20 cellular contexts compared by ENCODE assay signal in the genomic region with DNA sequence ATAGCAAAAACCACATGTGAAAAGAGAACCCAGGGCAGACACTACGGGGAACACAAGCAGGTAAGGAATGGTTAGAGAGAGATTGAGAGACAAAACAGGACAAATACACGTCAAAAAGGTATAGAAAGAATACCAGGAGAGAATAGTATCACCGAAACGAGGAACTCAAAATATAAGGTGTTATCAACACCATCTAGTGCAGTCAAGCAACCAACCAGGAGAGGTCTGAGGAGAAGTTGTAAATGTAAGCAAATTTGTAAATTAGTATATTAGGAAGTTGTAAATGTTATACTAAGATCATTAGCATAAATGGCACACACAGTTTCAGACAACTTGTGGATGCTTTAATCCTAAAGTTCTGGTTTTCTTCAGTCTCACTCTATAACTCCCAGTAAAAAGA.
"Had no signal": no experiment of that assay in that cellular context is flagged by ENCODE, and none has a peak within 500 bp of the region (broad histone marks: within the 10 kb centered on the region; RNA-seq: fewer than 3 reads in every experiment).

No MANE protein-coding gene starts in this region.

- H3K4me3 ChIP-seq: SJSA1, SK-N-MC had no signal

- H3K4me1 ChIP-seq: SJSA1 had no signal

- H3K27ac ChIP-seq: SJSA1, SK-N-MC had no signal

- DNase-seq: Kasumi-1, KG1, MM.1S, NCI-H1092 treated with DMSO at 0.1 percent for 48 hours, NCI-H1436, NCI-H187, NCI-H2029, NCI-H2081 treated with DMSO at 0.1 percent for 48 hours, NCI-H2171, NCI-H226, NCI-H446, NCI-H510A, NCI-H524 treated with DMSO at 0.1 percent for 48 hours, NCI-H69, NCI-H774, Right ventricle myocardium superior, RPMI8226, SIG-M5 had no signal

- H3K36me3 ChIP-seq: SJSA1 had no signal

- H3K27me3 ChIP-seq: SJSA1 had no signal

- H3K9me3 ChIP-seq: SJSA1 had no signal
